Comparison of ENCODE assay signal across 12 cellular contexts in genomic region chr4:52822583-52823477, GRCh38. TPM values are rescaled to one million over a fixed set of nuclear protein-coding genes. Genes with fewer than 3 reads are reported as not detected.
DNase-seq lines count a peak whose midpoint lies in the region; ATAC-seq and TF ChIP-seq lines count a peak whose summit lies in the region.
"Had no signal": no experiment of that assay in that cellular context is flagged by ENCODE, and none has a peak within 500 bp of the region (broad histone marks: within the 10 kb centered on the region; RNA-seq: fewer than 3 reads in every experiment).

No MANE protein-coding gene starts in this region.

- peak; percentile 14 for DNase-seq in GOT3 (lab: John Stamatoyannopoulos, UW)
- DNase-seq in RWPE1 (ENCODE audit: low spot score): peak; percentile 57
- peak; percentile 86 for DNase-seq in epithelial cell of esophagus (ENCODE audit: low read depth)
- DNase-seq in retinal pigment epithelial cell (ENCODE audit: low read depth): peak; percentile 95
- no peak for DNase-seq in GM10266 (ENCODE audit: extremely low spot score)
- no peak for DNase-seq in superior temporal gyrus (ENCODE audit: extremely low spot score)
- no peak for DNase-seq in CD14-positive monocyte (ENCODE audit: low spot score)
- DNase-seq: glutamatergic neuron, Karpas-422, NCI-H748 treated with DMSO at 0.1 percent for 48 hours had no signal

- no peak overlapping the region for H3K27ac Mint-ChIP-seq in CD14-positive monocyte

- no peaks in the 10 kb centered on the region for H3K36me3 Mint-ChIP-seq in CD14-positive monocyte

- H3K4me3 ChIP-seq in epithelial cell of esophagus (ENCODE audit: low read length) (no peak overlapping the region), retinal pigment epithelial cell (ENCODE audit: low read length) (no peak overlapping the region)
- H3K4me3 ChIP-seq: thoracic aorta had no signal

- intact Hi-C loops in CD14-positive monocyte (cut with micrococcal nuclease): no loop called here

- no peaks in the 10 kb centered on the region for H3K4me1 Mint-ChIP-seq in CD14-positive monocyte

- TF ChIP-seq CTCF in RWPE1 (conservative IDR thresholded peaks at IDR 0.05; ENCODE audit: low read depth): no peak
- TF ChIP-seq CTCF in epithelial cell of esophagus (IDR thresholded peaks at IDR 0.05; ENCODE audit: insufficient read depth, low read depth, low read length, missing control alignments): no peak
- TF ChIP-seq CTCF in retinal pigment epithelial cell (conservative IDR thresholded peaks at IDR 0.05; ENCODE audit: low read depth, low read length): no peak
- TF ChIP-seq CTCF in GM10266 (IDR thresholded peaks at IDR 0.05; ENCODE audit: control insufficient read depth, insufficient read depth, low read depth, missing control alignments): no peak
- no peak for TF ChIP-seq CTCF in CD14-positive monocyte (IDR thresholded peaks at IDR 0.05)

- ATAC-seq in GM21367 (IDR thresholded peaks at IDR 0.05; ENCODE audit: unreplicated experiment): no peak

- H3K9me3 Mint-ChIP-seq in CD14-positive monocyte: peaks cover 0 to 2% (median 0%) of the 10 kb centered on the region in 7 donors

- no peak overlapping the region for H3K4me3 Mint-ChIP-seq in CD14-positive monocyte

- CTCF ChIA-PET in RWPE1 (lab: Yijun Ruan, JAX): interaction anchor here (0.5 to 0.8 kb wide), 4 partner anchors 70 to 278 kb away, joined by 3 to 6 read pairs (median 4); no protein-coding TSS in a partner anchor

- POLR2A ChIA-PET in RWPE1 (lab: Yijun Ruan, JAX; ENCODE audit: low non-redundant PET): no interaction called here

- peak overlapping the region; percentile 78 for H3K27ac ChIP-seq in RWPE1
- H3K27ac ChIP-seq: thoracic aorta had no signal

- H3K27me3 Mint-ChIP-seq in CD14-positive monocyte (ENCODE audit: low read depth in 3 of 3): peaks cover 0 to 2% (median 0%) of the 10 kb centered on the region in 3 donors

RNA-seq across cellular contexts. Expression of gene RASL11B, which starts 39.3 kb away (rescaled TPM):
- not detected for polyA plus RNA-seq in CD14-positive monocyte

Comparison
In these comparisons a context has a peak if more than half of its experiments do, and no peak if none do; other contexts are left out.
1. DNase-seq: peak in GOT3 (single experiment), RWPE1 (single experiment), epithelial cell of esophagus (single experiment) and retinal pigment epithelial cell (single experiment); none in GM10266 (single experiment), superior temporal gyrus (single experiment) and CD14-positive monocyte (single experiment).